Comparison of ENCODE assay signal across 7 cellular contexts in the genomic region with DNA sequence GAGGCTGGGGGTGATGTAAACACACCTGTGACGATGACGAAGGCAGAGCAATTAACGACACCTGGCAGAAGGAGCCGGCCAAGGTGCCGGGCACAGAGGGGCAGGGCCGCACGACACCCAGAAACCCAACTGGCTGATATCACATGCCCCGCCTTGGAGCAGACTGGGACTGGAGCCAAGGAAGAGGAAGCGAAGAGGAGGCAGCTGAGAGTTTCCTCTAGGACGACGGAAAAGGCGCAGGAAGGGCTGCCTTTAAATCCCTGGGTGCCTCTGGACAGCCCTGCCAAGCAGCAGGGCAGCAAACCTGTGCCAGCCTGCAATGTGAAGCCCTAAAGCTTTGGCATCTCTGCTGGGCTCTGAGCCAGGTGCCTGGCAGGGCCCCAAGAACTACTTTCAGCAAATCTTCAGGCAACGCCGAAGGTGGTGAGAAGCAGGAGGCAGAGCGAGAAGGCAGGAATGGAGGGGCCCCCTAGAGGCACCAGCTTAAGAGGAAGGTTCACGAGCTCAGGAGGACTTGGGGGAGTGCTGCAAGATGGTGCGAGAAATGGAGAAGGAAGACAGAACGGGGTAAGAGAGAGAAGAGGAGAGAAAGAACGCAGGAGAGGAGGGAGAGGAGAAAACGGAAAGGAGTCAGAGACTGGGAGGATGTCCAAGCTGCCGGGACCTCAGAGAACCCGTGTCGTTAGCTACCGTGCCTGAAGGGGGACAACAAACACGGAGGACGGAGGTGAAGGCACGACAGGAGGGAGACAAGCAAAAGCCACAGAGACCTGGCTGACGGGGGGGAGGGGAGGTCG. TPM values are rescaled to one million over a fixed set of nuclear protein-coding genes. Genes with fewer than 3 reads are reported as not detected.
DNase-seq lines count a peak whose midpoint lies in the region; ATAC-seq and TF ChIP-seq lines count a peak whose summit lies in the region.

No MANE protein-coding gene starts in this region.

- H3K4me1 ChIP-seq in trophoblast cell (ENCODE audit: control insufficient read depth in 1 of 2, insufficient read depth in 2 of 2, low read length in 2 of 2), result peaks cover under 1 to 5% of the 10 kb centered on the region in 2 experiments

- H4K12ac ChIP-seq in trophoblast cell (ENCODE audit: low read depth, low read length), result no peak overlapping the region

- H3K4ac ChIP-seq in trophoblast cell (ENCODE audit: low read depth, low read length), result no peak overlapping the region

- H3K27ac Mint-ChIP-seq in HFFc6, result no peak overlapping the region; the same call in 1 of the 2 replicates

- no peak overlapping the region for H3K4me3 Mint-ChIP-seq in HFFc6

- peak; percentile 23 for ATAC-seq in omental fat pad (ENCODE audit: low FRiP score)
- no peak for ATAC-seq in GM18519 (IDR thresholded peaks at IDR 0.05; ENCODE audit: low FRiP score, unreplicated experiment)

- no peaks in the 10 kb centered on the region for H3K79me2 ChIP-seq in trophoblast cell (ENCODE audit: control insufficient read depth, insufficient read depth, low read length, poor library complexity)

- H3K4me3 ChIP-seq in foreskin fibroblast (ENCODE audit: low read depth in 1 of 2, low read length in 2 of 2) (no peak overlapping the region), trophoblast cell (ENCODE audit: low read depth, low read length) (no peak overlapping the region)

- DNase-seq in HFFc6 (no peak), NCI-H69 (lab: John Stamatoyannopoulos, UW) (peak; percentile 97), foreskin fibroblast (peak in 1 of 2 donors; percentile 70), omental fat pad (ENCODE audit: low spot score) (no peak), trophoblast cell (no peak)
- peak; percentile 9 for DNase-seq in activated naive CD4-positive, alpha-beta T cell treated with Interleukin-2 at 50 U/mL for 16 hours

- H4K91ac ChIP-seq in trophoblast cell (ENCODE audit: low read depth, low read length), result no peak overlapping the region

- no peak overlapping the region for H2AK5ac ChIP-seq in trophoblast cell (ENCODE audit: low read length)

- peaks cover 34% of the 10 kb centered on the region for H3K4me1 Mint-ChIP-seq in HFFc6 (ENCODE audit: low read depth)

- peaks cover 32% of the 10 kb centered on the region for H3K36me3 Mint-ChIP-seq in HFFc6 (ENCODE audit: low read depth)

- no peaks in the 10 kb centered on the region for H3K79me1 ChIP-seq in trophoblast cell (ENCODE audit: low read length)

- no peak overlapping the region for H3K27ac ChIP-seq in trophoblast cell (ENCODE audit: low read depth, low read length)

- no peaks in the 10 kb centered on the region for H3K9me3 Mint-ChIP-seq in HFFc6

- no peaks in the 10 kb centered on the region for H3K9me3 ChIP-seq in trophoblast cell (ENCODE audit: insufficient read depth, low read depth, low read length)

- H2AFZ ChIP-seq in trophoblast cell (ENCODE audit: insufficient read depth, low read length, poor library complexity), result no peak overlapping the region

- no peak overlapping the region for H3K23ac ChIP-seq in trophoblast cell (ENCODE audit: low read length)

- no peak overlapping the region for H2BK5ac ChIP-seq in trophoblast cell (ENCODE audit: low read depth, low read length, poor library complexity)

- H3K4me2 ChIP-seq in trophoblast cell (ENCODE audit: low read length), result no peak overlapping the region

- TF ChIP-seq CTCF in HFFc6 (IDR thresholded peaks at IDR 0.05) (peak; percentile 31), foreskin fibroblast (IDR thresholded peaks at IDR 0.05; ENCODE audit: low read depth, low read length) (peak; percentile 2), omental fat pad (IDR thresholded peaks at IDR 0.05) (no peak)

- H2BK12ac ChIP-seq in trophoblast cell (ENCODE audit: low read length), result no peak overlapping the region

- no peak overlapping the region for H3K9ac ChIP-seq in trophoblast cell (ENCODE audit: low read length)

- peaks cover 58 to 61% of the 10 kb centered on the region in 2 experiments for H3K36me3 ChIP-seq in trophoblast cell (ENCODE audit: control insufficient read depth in 1 of 2, insufficient read depth in 2 of 2, low read length in 2 of 2)

- no peak overlapping the region for H3K14ac ChIP-seq in trophoblast cell (ENCODE audit: low read length)

- H3K27me3 ChIP-seq in trophoblast cell (ENCODE audit: insufficient read depth, low read length), result no peaks in the 10 kb centered on the region

- no peak overlapping the region for H3K18ac ChIP-seq in trophoblast cell (ENCODE audit: low read length)

- WGBS in trophoblast cell (ENCODE audit: extremely low coverage, insufficient coverage, insufficient read length), result no CpG with 5 or more reads among the region's 29 CpGs

- peaks cover 5% of the 10 kb centered on the region for H3K27me3 Mint-ChIP-seq in HFFc6 (ENCODE audit: insufficient read depth)

- no peak overlapping the region for H4K8ac ChIP-seq in trophoblast cell (ENCODE audit: low read depth, low read length)

- no peak overlapping the region for H2BK120ac ChIP-seq in trophoblast cell (ENCODE audit: insufficient read depth, low read length, poor library complexity)

RNA-seq across cellular contexts. Expression of a gene that starts 25.3 kb away (rescaled TPM):
- total RNA-seq in HFFc6 (2021; fragmentation: NEBNext Ultra II Directional; extraction: Animal tissue kit (Norgen Biotek cat#: 25700)), result 10 to 100 TPM; 65.8 to 81.3 (median 69.3) TPM
- total RNA-seq in omental fat pad, result 10 to 100 TPM; 54.7 to 73.5 (median 67.3) TPM
- polyA plus RNA-seq in trophoblast cell (2013), result 66.7 and 70.3 TPM in 2 replicates

RNA-seq across cellular contexts. Expression of a gene that starts 33.8 kb away (rescaled TPM):
- total RNA-seq in HFFc6 (2021; fragmentation: NEBNext Ultra II Directional; extraction: Animal tissue kit (Norgen Biotek cat#: 25700)), result 100 to 1,000 TPM in 1 of 6 experiments, 10 to 100 TPM in 5; 74.1 to 100 (median 87.6) TPM
- 10 to 100 TPM; 17.4 to 69.2 (median 21.7) TPM for total RNA-seq in omental fat pad
- polyA plus RNA-seq in trophoblast cell (2013), result 43.1 and 44.2 TPM in 2 replicates

RNA-seq across cellular contexts. Expression of a gene that starts 52.5 kb away (rescaled TPM):
- not detected for total RNA-seq in HFFc6 (2021; fragmentation: NEBNext Ultra II Directional; extraction: Animal tissue kit (Norgen Biotek cat#: 25700))
- 1 to 10 TPM in 1 of 4 donors, not detected in 3; 1.6 TPM for total RNA-seq in omental fat pad
- polyA plus RNA-seq in trophoblast cell (2013), result 1.4 and 1.5 TPM in 2 replicates

Comparison
In these comparisons a context has a peak if more than half of its experiments do, and no peak if none do; other contexts are left out.
1. DNase-seq: peak in NCI-H69 (single experiment) and activated naive CD4-positive, alpha-beta T cell treated with Interleukin-2 at 50 U/mL for 16 hours (single experiment); none in HFFc6 (single experiment), omental fat pad (single experiment) and trophoblast cell (0 of 2).
2. CTCF ChIP-seq: peak in HFFc6 (single experiment) and foreskin fibroblast (single experiment); none in omental fat pad (0 of 3).